Comparison of ENCODE assay signal across 19 cellular contexts in genomic region chr11:16879690-16880089, GRCh38.
A peak's percentile ranks its signal among the peaks of the same experiment; 100 is the strongest.
DNase-seq lines count a peak whose midpoint lies in the region; ATAC-seq and TF ChIP-seq lines count a peak whose summit lies in the region.
"Had no signal": no experiment of that assay in that cellular context is flagged by ENCODE, and none has a peak within 500 bp of the region (broad histone marks: within the 10 kb centered on the region; RNA-seq: fewer than 3 reads in every experiment).

No MANE protein-coding gene starts in this region.

- peaks cover 0 to 84% (median 41%) of the 10 kb centered on the region in 9 donors for H3K4me1 ChIP-seq in heart right ventricle
- H3K4me1 ChIP-seq in lower lobe of right lung: peaks cover 31% of the 10 kb centered on the region
- H3K4me1 ChIP-seq in thyroid gland: peaks cover 37 to 70% of the 10 kb centered on the region in 2 donors
- H3K4me1 ChIP-seq: BE2C, SJSA1 had no signal

- H3K27ac ChIP-seq in heart right ventricle (peak overlapping the region in 9 of 10 donors; percentile 3 to 79 (median 51)), lower lobe of right lung (no peak overlapping the region), thyroid gland (peak overlapping the region in 2 of 3 donors; percentile 24 to 74)
- H3K27ac ChIP-seq: SJSA1 had no signal

- TF ChIP-seq CTCF in heart right ventricle (IDR thresholded peaks at IDR 0.05) (no peak), lower lobe of right lung (IDR thresholded peaks at IDR 0.05) (no peak), thyroid gland (IDR thresholded peaks at IDR 0.05) (no peak)

- DNase-seq in heart right ventricle: no peak
- no peak for DNase-seq in left ventricle myocardium superior
- peak; percentile 59 for DNase-seq in amniotic epithelial cell (ENCODE audit: low read depth)
- DNase-seq in lower lobe of right lung: no peak
- no peak for DNase-seq in thyroid gland
- no peak for DNase-seq in NCI-H526 treated with DMSO at 0.1 percent for 48 hours (lab: John Stamatoyannopoulos, UW)
- DNase-seq in ACHN: no peak
- DNase-seq: BE2C; Caco-2; CD4-positive, CD25-positive, alpha-beta regulatory T cell; DMS153; GDM1; KG1; NCI-H1417 treated with DMSO at 0.1 percent for 48 hours; NCI-H1930; NCI-H226; NCI-H524 treated with DMSO at 0.1 percent for 48 hours had no signal

- H3K27me3 ChIP-seq in heart right ventricle (no peaks in the 10 kb centered on the region), lower lobe of right lung (ENCODE audit: low read depth) (peaks cover 8% of the 10 kb centered on the region), thyroid gland (no peaks in the 10 kb centered on the region)
- H3K27me3 ChIP-seq: BE2C had no signal

- 75 to 81% methylated on average over 2 of the region's 2 CpGs for WGBS in heart right ventricle, 2 donors
- 67 to 87% methylated on average over 2 of the region's 2 CpGs for WGBS in thyroid gland, 2 donors

- H3K4me3 ChIP-seq in heart right ventricle: no peak overlapping the region
- no peak overlapping the region for H3K4me3 ChIP-seq in lower lobe of right lung
- H3K4me3 ChIP-seq in thyroid gland (replicated peaks in 1 of 3): no peak overlapping the region
- H3K4me3 ChIP-seq: SJSA1 had no signal

- H3K36me3 ChIP-seq in heart right ventricle: no peaks in the 10 kb centered on the region
- no peaks in the 10 kb centered on the region for H3K36me3 ChIP-seq in lower lobe of right lung
- H3K36me3 ChIP-seq in thyroid gland: no peaks in the 10 kb centered on the region
- H3K36me3 ChIP-seq: BE2C, SJSA1 had no signal

- no peak for ATAC-seq in heart right ventricle
- ATAC-seq in left ventricle myocardium superior: no peak
- peak; percentile 27 to 48 for ATAC-seq in lower lobe of right lung
- no peak for ATAC-seq in HG03175 (IDR thresholded peaks at IDR 0.05; ENCODE audit: unreplicated experiment)

- H3K9me3 ChIP-seq in heart right ventricle: no peaks in the 10 kb centered on the region
- H3K9me3 ChIP-seq in lower lobe of right lung: no peaks in the 10 kb centered on the region
- no peaks in the 10 kb centered on the region for H3K9me3 ChIP-seq in thyroid gland
- H3K9me3 ChIP-seq: BE2C, Caco-2, SJSA1 had no signal

- in situ Hi-C loops in ACHN (cut with HindIII; ENCODE audit: low pct_ligation_motif_present, low pct_unique_long_range_greater_than_20kb, low sequenced_read_pairs): no loop called here

- intact Hi-C loops in heart right ventricle (cut with DNase I) (loop anchor here in 9 of 10 donors (2.0 to 10.0 kb wide), 7 partner anchors 23 to 95 kb away; no protein-coding TSS in a partner anchor), left ventricle myocardium superior (cut with micrococcal nuclease) (loop anchor here (2.0 kb wide), 1 partner anchor 59 kb away; no protein-coding TSS in a partner anchor), lower lobe of right lung (cut with DNase I) (no loop called here), thyroid gland (cut with DNase I) (loop anchor here (5.0 to 10.0 kb wide), 2 partner anchors 55 to 92 kb away; no protein-coding TSS in a partner anchor)

- TF ChIP-seq POLR2A in thyroid gland (IDR thresholded peaks at IDR 0.05): no peak

Comparison
In these comparisons a context has a peak if more than half of its experiments do, and no peak if none do; other contexts are left out.
1. ATAC-seq: peak in lower lobe of right lung (2 of 2); none in heart right ventricle (0 of 8), left ventricle myocardium superior (single experiment) and HG03175 (single experiment).